ENCODE assay signal across 19 cellular contexts in the genomic region with DNA sequence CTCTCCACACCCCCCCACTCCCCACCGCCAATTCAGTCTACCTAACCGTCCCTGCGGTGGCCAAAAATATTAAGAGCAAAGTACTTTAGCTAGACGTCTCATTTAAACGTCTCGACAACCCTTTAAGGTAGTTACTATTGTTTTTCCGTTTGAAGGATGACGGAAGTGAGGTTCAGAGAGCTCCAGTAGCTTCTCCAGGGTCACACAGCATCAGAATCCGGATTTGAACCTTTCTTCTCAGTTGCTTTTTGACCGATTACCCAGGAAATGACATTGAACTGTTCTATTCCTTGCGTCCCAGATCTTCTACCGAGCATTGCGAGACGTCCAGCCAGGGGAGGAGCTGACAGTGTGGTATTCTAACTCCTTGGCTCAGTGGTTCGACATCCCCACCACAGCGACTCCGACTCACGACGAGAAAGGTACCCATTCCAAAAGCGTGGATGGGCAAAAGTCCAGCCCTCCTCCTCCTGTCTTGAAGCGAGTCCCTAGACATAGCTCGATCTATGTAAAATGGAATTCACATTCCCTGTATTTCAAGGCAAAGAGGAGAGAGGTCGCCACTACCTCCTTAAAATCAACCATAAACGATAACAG. TPM values are rescaled to one million over a fixed set of nuclear protein-coding genes. Genes with fewer than 3 reads are reported as not detected.
DNase-seq lines count a peak whose midpoint lies in the region; ATAC-seq, FAIRE-seq and TF ChIP-seq lines count a peak whose summit lies in the region.
"Had no signal": no experiment of that assay in that cellular context is flagged by ENCODE, and none has a peak within 500 bp of the region (broad histone marks: within the 10 kb centered on the region; RNA-seq: fewer than 3 reads in every experiment).

No MANE protein-coding gene starts in this region.

- H3K36me3 Mint-ChIP-seq in T-helper 2 cell treated with Interferon-gamma antibody and Interleukin-4, amounts not matched to agents 5 μg/mL and 100 μg/mL, for 36 hours (ENCODE audit: low read depth), result peaks cover 6% of the 10 kb centered on the region
- H3K36me3 Mint-ChIP-seq in activated naive CD8-positive, alpha-beta T cell treated with anti-CD3 and anti-CD28 coated beads, Interleukin-2, amount 50 U/mL, for 24 hours (ENCODE audit: low read depth), result no peaks in the 10 kb centered on the region
- no peaks in the 10 kb centered on the region for H3K36me3 Mint-ChIP-seq in natural killer cell
- H3K36me3 Mint-ChIP-seq: CD8-positive, alpha-beta T cell had no signal

- DNase-seq in T-helper 2 cell treated with Interferon-gamma antibody and Interleukin-4, amounts not matched to agents 5 μg/mL and 100 μg/mL, for 36 hours (ENCODE audit: low spot score), result no peak
- no peak for DNase-seq in T-helper 2 cell
- DNase-seq in GM12892 (ENCODE audit: insufficient read length), result no peak
- DNase-seq in activated naive CD8-positive, alpha-beta T cell treated with anti-CD3 and anti-CD28 coated beads, Interleukin-2, amount 50 U/mL, for 24 hours, result peak; percentile 1
- no peak for DNase-seq in natural killer cell
- no peak for DNase-seq in DMS79 treated with DMSO at 0.1 percent for 48 hours (lab: John Stamatoyannopoulos, UW)
- DNase-seq in sciatic nerve (ENCODE audit: low spot score), result no peak
- DNase-seq: 8988T; CD8-positive, alpha-beta T cell; Karpas-422; MG63; NCI-H1092 treated with DMSO at 0.1 percent for 48 hours; NCI-H1694 treated with DMSO at 0.1 percent for 48 hours; NCI-H2107; NCI-H226; NCI-H524 treated with DMSO at 0.1 percent for 48 hours had no signal

- no peak for TF ChIP-seq POLR2A in GM12892 (IDR thresholded peaks at IDR 0.05; ENCODE audit: low read depth, low read length)

- H3K27me3 Mint-ChIP-seq in T-helper 2 cell treated with Interferon-gamma antibody and Interleukin-4, amounts not matched to agents 5 μg/mL and 100 μg/mL, for 36 hours (ENCODE audit: low read depth), result peaks cover 83% of the 10 kb centered on the region
- peaks cover 83% of the 10 kb centered on the region for H3K27me3 Mint-ChIP-seq in activated naive CD8-positive, alpha-beta T cell treated with anti-CD3 and anti-CD28 coated beads, Interleukin-2, amount 50 U/mL, for 24 hours
- H3K27me3 Mint-ChIP-seq in natural killer cell (ENCODE audit: low read depth in 2 of 2), result peaks cover 68 to 76% of the 10 kb centered on the region in 2 donors

- H3K4me3 Mint-ChIP-seq in T-helper 2 cell treated with Interferon-gamma antibody and Interleukin-4, amounts not matched to agents 5 μg/mL and 100 μg/mL, for 36 hours, result no peak overlapping the region
- H3K4me3 Mint-ChIP-seq in activated naive CD8-positive, alpha-beta T cell treated with anti-CD3 and anti-CD28 coated beads, Interleukin-2, amount 50 U/mL, for 24 hours, result no peak overlapping the region
- H3K4me3 Mint-ChIP-seq in natural killer cell, result peak overlapping the region; percentile 28
- H3K4me3 Mint-ChIP-seq: CD8-positive, alpha-beta T cell had no signal

- peak; percentile 36 for FAIRE-seq in GM12892 (lab: Jason Lieb, UNC)

- TF ChIP-seq CTCF in natural killer cell (IDR thresholded peaks at IDR 0.05), result no peak

- intact Hi-C loops in natural killer cell (cut with micrococcal nuclease) (no loop called here), sciatic nerve (cut with DNase I) (loop anchor here (10.0 kb wide), 1 partner anchor 856 kb away; a partner anchor contains a TSS)

- ATAC-seq in activated naive CD8-positive, alpha-beta T cell treated with anti-CD3 and anti-CD28 coated beads, Interleukin-2, amount 50 U/mL, for 24 hours, result no peak
- no peak for ATAC-seq in natural killer cell
- ATAC-seq in HG03520 (IDR thresholded peaks at IDR 0.05; ENCODE audit: unreplicated experiment), result no peak
- ATAC-seq in sciatic nerve, result no peak
- ATAC-seq: CD8-positive, alpha-beta T cell; HCT116 had no signal

- no peaks in the 10 kb centered on the region for H3K9me3 Mint-ChIP-seq in T-helper 2 cell treated with Interferon-gamma antibody and Interleukin-4, amounts not matched to agents 5 μg/mL and 100 μg/mL, for 36 hours
- peaks cover 8% of the 10 kb centered on the region for H3K9me3 Mint-ChIP-seq in activated naive CD8-positive, alpha-beta T cell treated with anti-CD3 and anti-CD28 coated beads, Interleukin-2, amount 50 U/mL, for 24 hours
- no peaks in the 10 kb centered on the region for H3K9me3 Mint-ChIP-seq in natural killer cell

- peaks cover 35% of the 10 kb centered on the region for H3K4me1 Mint-ChIP-seq in T-helper 2 cell treated with Interferon-gamma antibody and Interleukin-4, amounts not matched to agents 5 μg/mL and 100 μg/mL, for 36 hours (ENCODE audit: low read depth)
- H3K4me1 Mint-ChIP-seq in activated naive CD8-positive, alpha-beta T cell treated with anti-CD3 and anti-CD28 coated beads, Interleukin-2, amount 50 U/mL, for 24 hours, result peaks cover 43% of the 10 kb centered on the region
- peaks cover 38 to 43% of the 10 kb centered on the region in 2 donors for H3K4me1 Mint-ChIP-seq in natural killer cell

- peak overlapping the region; percentile 20 for H3K27ac Mint-ChIP-seq in T-helper 2 cell treated with Interferon-gamma antibody and Interleukin-4, amounts not matched to agents 5 μg/mL and 100 μg/mL, for 36 hours
- no peak overlapping the region for H3K27ac Mint-ChIP-seq in activated naive CD8-positive, alpha-beta T cell treated with anti-CD3 and anti-CD28 coated beads, Interleukin-2, amount 50 U/mL, for 24 hours
- H3K27ac Mint-ChIP-seq in natural killer cell, result no peak overlapping the region
- H3K27ac Mint-ChIP-seq: CD8-positive, alpha-beta T cell had no signal

RNA-seq across cellular contexts. Expression of a gene that starts 2.4 kb away (rescaled TPM):
- 0.36 TPM for polyA plus RNA-seq in GM12892 (2012; ENCODE audit: missing spikeins)
- total RNA-seq in natural killer cell (not detected), sciatic nerve (not detected)
- total RNA-seq: CD8-positive, alpha-beta T cell had no signal
- polyA plus RNA-seq: BJ had no signal

RNA-seq across cellular contexts. Expression of a gene that starts 40.5 kb away (rescaled TPM):
- 81.0 TPM for polyA plus RNA-seq in GM12892 (2012; ENCODE audit: missing spikeins)
- 10 to 100 TPM; 46.9 to 58.3 (median 52.5) TPM for total RNA-seq in natural killer cell
- total RNA-seq in sciatic nerve, result 32.5 TPM
